ENCODE assay signal across 28 cellular contexts in the genomic region with DNA sequence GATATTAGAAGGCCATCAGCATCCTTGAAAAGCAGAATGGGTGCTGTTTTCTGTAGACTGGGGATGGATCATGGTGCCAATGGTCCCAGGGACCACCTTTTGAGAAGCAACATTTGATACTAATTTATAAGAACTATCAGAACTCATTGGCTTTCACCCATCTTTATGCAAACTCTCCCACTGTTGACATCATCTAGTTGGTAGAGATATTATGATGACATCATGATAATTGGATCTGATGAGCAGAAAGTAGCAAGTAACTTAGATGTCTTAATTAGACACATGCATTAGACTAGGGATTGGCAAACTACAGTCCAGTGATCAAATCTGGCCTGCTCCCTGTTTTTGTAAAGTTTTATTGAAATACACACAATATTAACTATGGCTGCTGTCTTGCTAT.
"Had no signal": no experiment of that assay in that cellular context is flagged by ENCODE, and none has a peak within 500 bp of the region (broad histone marks: within the 10 kb centered on the region; RNA-seq: fewer than 3 reads in every experiment).

No MANE protein-coding gene starts in this region.

- H3K9me3 ChIP-seq: colonic mucosa, esophagus muscularis mucosa, esophagus squamous epithelium, gastrocnemius medialis, gastroesophageal sphincter, heart left ventricle, heart right ventricle had no signal

- ATAC-seq: effector memory CD8-positive, alpha-beta T cell; esophagus mucosa; foreskin keratinocyte; gastrocnemius medialis; gastroesophageal sphincter; heart left ventricle; heart right ventricle had no signal

- FAIRE-seq: colon, endometrium, endothelial cell of umbilical vein, frontal cortex had no signal

- H3K27me3 ChIP-seq: colonic mucosa, esophagus squamous epithelium, foreskin keratinocyte, gastrocnemius medialis, gastroesophageal sphincter, heart left ventricle had no signal

- H3K4me3 ChIP-seq: colonic mucosa, coronary artery, dorsolateral prefrontal cortex, esophagus muscularis mucosa, esophagus squamous epithelium, gastrocnemius medialis, gastroesophageal sphincter, heart left ventricle, heart right ventricle had no signal

- H3K27ac ChIP-seq: colonic mucosa, coronary artery, dorsolateral prefrontal cortex, epithelial cell of prostate, esophagus muscularis mucosa, esophagus squamous epithelium, foreskin keratinocyte, gastrocnemius medialis, gastroesophageal sphincter, heart left ventricle, heart right ventricle had no signal

- H3K4me1 ChIP-seq: colonic mucosa, esophagus muscularis mucosa, esophagus squamous epithelium, foreskin keratinocyte, gastrocnemius medialis, gastroesophageal sphincter, heart left ventricle, heart right ventricle had no signal

- H3K36me3 ChIP-seq: colonic mucosa, esophagus muscularis mucosa, esophagus squamous epithelium, gastrocnemius medialis, gastroesophageal sphincter, heart left ventricle, heart right ventricle had no signal

- DNase-seq: colonic mucosa; cortex of kidney; dermis blood vessel endothelial cell; dorsolateral prefrontal cortex; effector CD4-positive, alpha-beta T cell; effector CD8-positive, alpha-beta T cell; effector memory CD4-positive, alpha-beta T cell; effector memory CD8-positive, alpha-beta T cell; endodermal cell; erythroblast; esophagus squamous epithelium; foreskin fibroblast; foreskin keratinocyte; foreskin melanocyte; gastrocnemius medialis; glutamatergic neuron; head of caudate nucleus; heart left ventricle; heart right ventricle had no signal
